Comparison of ENCODE assay signal across 1 cellular context in genomic region chr14:104975481-104976197, GRCh38.
TF ChIP-seq lines count a peak whose summit lies in the region.

No MANE protein-coding gene starts in this region.

TF ChIP-seq in H1, 55 proteins besides CTCF, POLR2A, EP300 and RAD21:
- TF ChIP-seq HDAC6 (IDR thresholded peaks at IDR 0.05; ENCODE audit: low read depth, low read length), result no peak
- no peak for TF ChIP-seq TCF12 (IDR thresholded peaks at IDR 0.05; ENCODE audit: low read depth, low read length)
- no peak for TF ChIP-seq CBX5 (IDR thresholded peaks at IDR 0.05; ENCODE audit: low read depth, low read length)
- TF ChIP-seq RXRA (IDR thresholded peaks at IDR 0.05; ENCODE audit: insufficient read depth, low read depth, low read length), result no peak
- no peak for TF ChIP-seq MAFK (IDR thresholded peaks at IDR 0.05; ENCODE audit: low read depth, low read length)
- no peak for TF ChIP-seq CBX8 (IDR thresholded peaks at IDR 0.05; ENCODE audit: borderline replicate concordance, low read depth, low read length)
- no peak for TF ChIP-seq ZNF274 (IDR thresholded peaks at IDR 0.05; ENCODE audit: borderline replicate concordance, extremely low read depth, low read length)
- TF ChIP-seq USF2 (IDR thresholded peaks at IDR 0.05; ENCODE audit: low read length), result no peak
TF ChIP-seq in H1: peak in this region for 0.
